ENCODE assay signal across 23 cellular contexts in the genomic region with DNA sequence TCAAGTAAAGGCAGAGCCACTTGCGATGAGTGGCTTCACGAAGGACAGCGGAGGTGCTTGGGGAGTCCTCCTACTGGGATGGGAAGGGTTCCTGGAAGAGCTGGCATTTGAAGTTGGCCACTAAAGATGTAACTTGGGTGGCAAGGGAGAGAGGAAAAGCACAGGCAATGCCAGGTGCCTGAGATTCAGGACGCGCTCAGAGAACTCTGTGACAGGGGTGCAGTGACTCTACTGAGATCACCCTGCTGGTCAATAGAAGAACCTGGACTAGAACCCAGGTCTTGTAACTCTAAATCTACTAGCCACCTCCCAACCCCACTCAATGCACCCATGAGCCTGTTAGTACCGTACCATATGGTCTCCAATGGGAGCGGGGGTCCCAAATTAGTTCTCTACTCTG.
"Had no signal": no experiment of that assay in that cellular context is flagged by ENCODE, and none has a peak within 500 bp of the region (broad histone marks: within the 10 kb centered on the region; RNA-seq: fewer than 3 reads in every experiment).

No MANE protein-coding gene starts in this region.

- ATAC-seq: effector memory CD8-positive, alpha-beta T cell; esophagus mucosa; gastrocnemius medialis; heart right ventricle; left cardiac atrium; left lung; left ventricle myocardium superior; lower lobe of right lung; mucosa of descending colon had no signal

- H3K4me1 ChIP-seq: colonic mucosa, gastrocnemius medialis had no signal

- DNase-seq: colonic mucosa; cortex of kidney; effector CD8-positive, alpha-beta T cell; effector memory CD8-positive, alpha-beta T cell; endodermal cell; erythroblast; foreskin fibroblast; foreskin melanocyte; gastrocnemius medialis; glutamatergic neuron; head of caudate nucleus; heart right ventricle; hippocampal formation; left cardiac atrium; left lung; left ventricle myocardium superior; lower lobe of right lung; mucosa of descending colon; naive B cell had no signal

- H3K9me3 ChIP-seq: colonic mucosa, gastrocnemius medialis, heart right ventricle, left lung, lower lobe of right lung, mucosa of descending colon had no signal

- FAIRE-seq: endometrium, islet of Langerhans, keratinocyte had no signal

- H3K27ac ChIP-seq: colonic mucosa, gastrocnemius medialis, heart right ventricle, left lung, lower lobe of right lung had no signal

- H3K36me3 ChIP-seq: colonic mucosa, gastrocnemius medialis, heart right ventricle, left lung, lower lobe of right lung had no signal

- H3K27me3 ChIP-seq: colonic mucosa had no signal

- H3K4me3 ChIP-seq: colonic mucosa, gastrocnemius medialis, heart right ventricle, left lung, lower lobe of right lung, mucosa of descending colon had no signal
